Comparison of ENCODE assay signal across 24 cellular contexts in the genomic region with DNA sequence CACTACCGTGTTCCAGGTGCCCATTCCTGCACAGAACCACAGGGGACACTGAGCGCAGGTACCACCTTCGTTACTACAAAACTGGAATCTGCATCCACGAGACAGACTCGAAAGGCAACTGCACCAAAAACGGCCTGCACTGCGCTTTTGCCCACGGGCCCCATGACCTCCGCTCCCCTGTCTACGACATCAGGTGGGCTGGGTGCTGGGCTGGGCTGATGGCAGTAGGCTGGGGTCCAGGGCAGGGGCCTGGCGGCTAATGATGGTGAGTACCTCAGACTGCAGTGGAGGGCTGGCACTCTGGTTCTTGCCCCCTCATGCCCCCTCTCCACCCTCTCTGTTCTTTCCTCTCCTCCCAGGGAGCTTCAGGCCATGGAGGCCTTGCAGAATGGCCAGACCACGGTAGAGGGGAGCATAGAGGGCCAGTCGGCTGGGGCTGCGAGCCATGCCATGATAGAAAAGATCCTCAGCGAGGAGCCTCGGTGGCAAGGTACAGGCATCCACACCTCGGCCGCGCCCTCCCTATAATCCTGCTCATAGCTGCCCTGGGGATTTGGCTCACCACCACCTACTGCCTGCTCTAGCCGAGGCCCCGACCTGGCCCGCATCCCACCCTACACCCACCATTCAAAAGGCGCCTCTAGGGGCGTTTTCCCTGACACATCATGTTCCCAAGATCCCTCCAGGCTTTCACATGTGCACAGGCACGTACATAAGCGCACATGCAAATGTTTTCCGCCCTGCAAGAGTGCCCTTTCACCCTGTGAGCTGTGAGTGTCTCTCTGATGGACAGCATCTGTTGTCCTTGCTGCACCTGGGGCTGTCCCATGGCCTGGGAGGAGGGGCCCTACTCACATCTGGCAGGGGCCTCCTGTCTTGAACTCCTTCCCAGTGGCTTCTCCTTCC. TPM values are rescaled to one million over a fixed set of nuclear protein-coding genes. Genes with fewer than 3 reads are reported as not detected.
DNase-seq lines count a peak whose midpoint lies in the region; ATAC-seq and TF ChIP-seq lines count a peak whose summit lies in the region.
"Had no signal": no experiment of that assay in that cellular context is flagged by ENCODE, and none has a peak within 500 bp of the region (broad histone marks: within the 10 kb centered on the region; RNA-seq: fewer than 3 reads in every experiment).

No MANE protein-coding gene starts in this region.

- ATAC-seq in activated naive CD4-positive, alpha-beta T cell treated with anti-CD3 and anti-CD28 coated beads, Interleukin-2, amount 50 U/mL, for 72 hours = no peak
- no peak for ATAC-seq in natural killer cell
- ATAC-seq: A549; activated CD8-positive, alpha-beta memory T cell treated with anti-CD3 and anti-CD28 coated beads, Interleukin-2, amount 10 ng/mL, durations not matched to agents 7 days and 5 days; gastrocnemius medialis had no signal

- no peaks in the 10 kb centered on the region for H3K27me3 ChIP-seq in suprapubic skin
- no peaks in the 10 kb centered on the region for H3K27me3 ChIP-seq in thyroid gland
- H3K27me3 ChIP-seq: gastrocnemius medialis, SJSA1, stomach had no signal

- H3K27ac ChIP-seq in suprapubic skin (no peak overlapping the region), thyroid gland (no peak overlapping the region)
- H3K27ac ChIP-seq: A549, epithelial cell of prostate, gastrocnemius medialis, SJSA1, stomach had no signal

- H3K4me1 Mint-ChIP-seq in activated naive CD4-positive, alpha-beta T cell treated with anti-CD3 and anti-CD28 coated beads for 36 hours (ENCODE audit: low read depth) = peaks cover 5% of the 10 kb centered on the region
- peaks cover 0 to 10% of the 10 kb centered on the region in 2 donors for H3K4me1 Mint-ChIP-seq in natural killer cell
- H3K4me1 Mint-ChIP-seq: activated CD8-positive, alpha-beta memory T cell treated with anti-CD3 and anti-CD28 coated beads, Interleukin-2, amount 10 ng/mL, durations not matched to agents 7 days and 5 days had no signal

- no peaks in the 10 kb centered on the region for H3K9me3 Mint-ChIP-seq in activated naive CD4-positive, alpha-beta T cell treated with anti-CD3 and anti-CD28 coated beads, Interleukin-2, amount 50 U/mL, for 72 hours
- no peaks in the 10 kb centered on the region for H3K9me3 Mint-ChIP-seq in activated naive CD4-positive, alpha-beta T cell treated with anti-CD3 and anti-CD28 coated beads for 36 hours
- no peaks in the 10 kb centered on the region for H3K9me3 Mint-ChIP-seq in natural killer cell
- H3K9me3 Mint-ChIP-seq: activated naive CD4-positive, alpha-beta T cell treated with anti-CD3 and anti-CD28 coated beads, Interleukin-2, amount 50 U/mL, for 24 hours; HFFc6; T-helper 1 cell treated with Interleukin-12 subunit alpha and Interleukin-12 subunit beta and Interleukin-4 antibody, amounts not matched to agents 30 μg/mL and 1 μg/mL, for 36 hours had no signal

- no peak for DNase-seq in activated naive CD4-positive, alpha-beta T cell treated with anti-CD3 and anti-CD28 coated beads, Interleukin-2, amount 50 U/mL, for 72 hours (ENCODE audit: low spot score in 2 of 2)
- DNase-seq in activated naive CD4-positive, alpha-beta T cell treated with anti-CD3 and anti-CD28 coated beads for 36 hours = no peak
- DNase-seq in left kidney (ENCODE audit: low read depth, low spot score) (peak; percentile 64), suprapubic skin (ENCODE audit: low spot score in 2 of 2) (peak; percentile 65 to 72), thyroid gland (no peak), natural killer cell (no peak)
- DNase-seq: activated CD4-positive, alpha-beta T cell treated with anti-CD3 and anti-CD28 coated beads for 48 hours; activated CD8-positive, alpha-beta memory T cell treated with anti-CD3 and anti-CD28 coated beads, Interleukin-2, amount 10 ng/mL, durations not matched to agents 7 days and 5 days; central memory CD4-positive, alpha-beta T cell; DMS79; gastrocnemius medialis; HFFc6; KBM-7; NCI-H1436; NCI-H510A treated with DMSO at 0.1 percent for 48 hours; occipital lobe; stimulated activated CD4-positive, alpha-beta T cell treated with anti-CD3 and anti-CD28 coated beads, Interleukin-4, amount 100 ng/mL, for 24 hours; stomach had no signal

- TF ChIP-seq POLR2A in suprapubic skin (IDR thresholded peaks at IDR 0.05) (no peak), thyroid gland (IDR thresholded peaks at IDR 0.05) (no peak)

- no peak overlapping the region for H3K4me3 Mint-ChIP-seq in activated naive CD4-positive, alpha-beta T cell treated with anti-CD3 and anti-CD28 coated beads for 36 hours
- H3K4me3 Mint-ChIP-seq in natural killer cell = no peak overlapping the region
- H3K4me3 Mint-ChIP-seq: activated CD8-positive, alpha-beta memory T cell treated with anti-CD3 and anti-CD28 coated beads, Interleukin-2, amount 10 ng/mL, durations not matched to agents 7 days and 5 days; activated naive CD4-positive, alpha-beta T cell treated with anti-CD3 and anti-CD28 coated beads, Interleukin-2, amount 50 U/mL, for 24 hours; B cell; HFFc6; T-helper 1 cell treated with Interleukin-12 subunit alpha and Interleukin-12 subunit beta and Interleukin-4 antibody, amounts not matched to agents 30 μg/mL and 1 μg/mL, for 36 hours had no signal

- TF ChIP-seq CTCF in suprapubic skin (IDR thresholded peaks at IDR 0.05) (no peak), thyroid gland (IDR thresholded peaks at IDR 0.05) (no peak), natural killer cell (IDR thresholded peaks at IDR 0.05) (no peak)

- H3K4me3 ChIP-seq in suprapubic skin (no peak overlapping the region), thyroid gland (replicated peaks in 1 of 3) (no peak overlapping the region)
- H3K4me3 ChIP-seq: A549, gastrocnemius medialis, SJSA1, stomach had no signal

- no peaks in the 10 kb centered on the region for H3K36me3 Mint-ChIP-seq in activated naive CD4-positive, alpha-beta T cell treated with anti-CD3 and anti-CD28 coated beads, Interleukin-2, amount 50 U/mL, for 72 hours
- H3K36me3 Mint-ChIP-seq in activated naive CD4-positive, alpha-beta T cell treated with anti-CD3 and anti-CD28 coated beads for 36 hours (ENCODE audit: low read depth) = peaks cover 2% of the 10 kb centered on the region
- no peaks in the 10 kb centered on the region for H3K36me3 Mint-ChIP-seq in natural killer cell
- H3K36me3 Mint-ChIP-seq: activated naive CD4-positive, alpha-beta T cell treated with anti-CD3 and anti-CD28 coated beads, Interleukin-2, amount 50 U/mL, for 24 hours had no signal

- H3K4me1 ChIP-seq in suprapubic skin = peaks cover 62% of the 10 kb centered on the region
- H3K4me1 ChIP-seq in thyroid gland = peaks cover 0 to 12% of the 10 kb centered on the region in 2 donors

- H3K9me3 ChIP-seq in suprapubic skin = no peaks in the 10 kb centered on the region
- no peaks in the 10 kb centered on the region for H3K9me3 ChIP-seq in thyroid gland
- H3K9me3 ChIP-seq: A549, gastrocnemius medialis, SJSA1, stomach had no signal

- peaks cover 46% of the 10 kb centered on the region for H3K36me3 ChIP-seq in suprapubic skin
- H3K36me3 ChIP-seq in thyroid gland = peaks cover 34 to 45% of the 10 kb centered on the region in 2 donors

- H3K27me3 Mint-ChIP-seq in activated naive CD4-positive, alpha-beta T cell treated with anti-CD3 and anti-CD28 coated beads for 36 hours (ENCODE audit: low read depth) = no peaks in the 10 kb centered on the region
- H3K27me3 Mint-ChIP-seq in natural killer cell (ENCODE audit: low read depth in 2 of 2) = no peaks in the 10 kb centered on the region
- H3K27me3 Mint-ChIP-seq: activated CD8-positive, alpha-beta memory T cell treated with anti-CD3 and anti-CD28 coated beads, Interleukin-2, amount 10 ng/mL, durations not matched to agents 7 days and 5 days; activated naive CD4-positive, alpha-beta T cell treated with anti-CD3 and anti-CD28 coated beads, Interleukin-2, amount 50 U/mL, for 24 hours; B cell had no signal

- 81% methylated on average over 20 of the region's 27 CpGs for WGBS in suprapubic skin
- WGBS in thyroid gland, 2 donors = 93 to 95% methylated on average over 27 of the region's 27 CpGs

- TF ChIP-seq EP300 in suprapubic skin (IDR thresholded peaks at IDR 0.05) = no peak

- peak overlapping the region; percentile 10 to 87 for H3K27ac Mint-ChIP-seq in activated naive CD4-positive, alpha-beta T cell treated with anti-CD3 and anti-CD28 coated beads, Interleukin-2, amount 50 U/mL, for 72 hours
- H3K27ac Mint-ChIP-seq in activated naive CD4-positive, alpha-beta T cell treated with anti-CD3 and anti-CD28 coated beads for 36 hours = no peak overlapping the region
- H3K27ac Mint-ChIP-seq in natural killer cell = no peak overlapping the region
- H3K27ac Mint-ChIP-seq: activated CD8-positive, alpha-beta memory T cell treated with anti-CD3 and anti-CD28 coated beads, Interleukin-2, amount 10 ng/mL, durations not matched to agents 7 days and 5 days; activated naive CD4-positive, alpha-beta T cell treated with anti-CD3 and anti-CD28 coated beads, Interleukin-2, amount 50 U/mL, for 24 hours; B cell; HFFc6; T-helper 1 cell treated with Interleukin-12 subunit alpha and Interleukin-12 subunit beta and Interleukin-4 antibody, amounts not matched to agents 30 μg/mL and 1 μg/mL, for 36 hours had no signal

- CTCF ChIA-PET in activated naive CD4-positive, alpha-beta T cell treated with anti-CD3 and anti-CD28 coated beads for 36 hours (lab: Charles Lee) = interaction anchor here (1.0 kb wide), 1 partner anchor 15 kb away, joined by 3 read pairs; no protein-coding TSS in a partner anchor

- intact Hi-C loops in activated naive CD4-positive, alpha-beta T cell treated with anti-CD3 and anti-CD28 coated beads for 36 hours (cut with micrococcal nuclease) = no loop called here
- intact Hi-C loops in thyroid gland (cut with DNase I) (no loop called here), natural killer cell (cut with micrococcal nuclease) (no loop called here)

RNA-seq across cellular contexts. Expression of a gene that starts 27.7 kb away (rescaled TPM):
- 10 to 100 TPM; 15.3 to 29.3 TPM for total RNA-seq in activated naive CD4-positive, alpha-beta T cell treated with anti-CD3 and anti-CD28 coated beads, Interleukin-2, amount 50 U/mL, for 72 hours
- 10 to 100 TPM; 19.1 to 21.4 TPM for total RNA-seq in activated naive CD4-positive, alpha-beta T cell treated with anti-CD3 and anti-CD28 coated beads for 36 hours
- total RNA-seq in suprapubic skin (10 to 100 TPM; 27.8 to 68.2 (median 31.9) TPM), thyroid gland (10 to 100 TPM; 32.5 to 61.4 (median 47.9) TPM), natural killer cell (10 to 100 TPM; 44.2 to 51.3 (median 44.5) TPM)

RNA-seq across cellular contexts. Expression of a gene that starts 31.9 kb away (rescaled TPM):
- 100 to 1,000 TPM; 128 to 143 TPM for total RNA-seq in activated naive CD4-positive, alpha-beta T cell treated with anti-CD3 and anti-CD28 coated beads, Interleukin-2, amount 50 U/mL, for 72 hours
- 10 to 100 TPM; 98.5 to 99.1 TPM for total RNA-seq in activated naive CD4-positive, alpha-beta T cell treated with anti-CD3 and anti-CD28 coated beads for 36 hours
- 10 to 100 TPM in 1 of 4 donors, 1 to 10 TPM in 3; 5.2 to 21.0 (median 7.2) TPM for total RNA-seq in suprapubic skin
- 1 to 10 TPM; 4.0 to 8.1 (median 5.2) TPM for total RNA-seq in thyroid gland
- 100 to 1,000 TPM; 269 to 279 (median 277) TPM for total RNA-seq in natural killer cell
- total RNA-seq: SJSA1 had no signal

RNA-seq across cellular contexts. Expression of a gene that starts 42.8 kb away (rescaled TPM):
- total RNA-seq in activated naive CD4-positive, alpha-beta T cell treated with anti-CD3 and anti-CD28 coated beads, Interleukin-2, amount 50 U/mL, for 72 hours = 100 to 1,000 TPM in 1 of 2 donors, 10 to 100 TPM in 1; 78.2 to 144 TPM
- total RNA-seq in activated naive CD4-positive, alpha-beta T cell treated with anti-CD3 and anti-CD28 coated beads for 36 hours = 10 to 100 TPM; 65.0 to 68.7 TPM
- total RNA-seq in suprapubic skin (10 to 100 TPM; 64.9 to 99.4 (median 76.9) TPM), thyroid gland (10 to 100 TPM; 41.8 to 64.5 (median 53.5) TPM), natural killer cell (100 to 1,000 TPM in 1 of 3 donors, 10 to 100 TPM in 2; 81.1 to 106 (median 95.2) TPM)

RNA-seq across cellular contexts. Expression of a gene that starts 47.4 kb away (rescaled TPM):
- 10 to 100 TPM; 54.7 to 74.8 TPM for total RNA-seq in activated naive CD4-positive, alpha-beta T cell treated with anti-CD3 and anti-CD28 coated beads, Interleukin-2, amount 50 U/mL, for 72 hours
- 10 to 100 TPM; 48.7 to 50.2 TPM for total RNA-seq in activated naive CD4-positive, alpha-beta T cell treated with anti-CD3 and anti-CD28 coated beads for 36 hours
- total RNA-seq in suprapubic skin (10 to 100 TPM; 15.2 to 34.9 (median 22.9) TPM), thyroid gland (10 to 100 TPM; 15.4 to 28.5 (median 24.9) TPM), natural killer cell (10 to 100 TPM; 11.9 to 15.9 (median 12.6) TPM)

Comparison
In these comparisons a context has a peak if more than half of its experiments do, and no peak if none do; other contexts are left out.
1. H3K27ac Mint-ChIP-seq: peak in activated naive CD4-positive, alpha-beta T cell treated with anti-CD3 and anti-CD28 coated beads, Interleukin-2, amount 50 U/mL, for 72 hours (2 of 2); none in activated naive CD4-positive, alpha-beta T cell treated with anti-CD3 and anti-CD28 coated beads for 36 hours (single experiment) and natural killer cell (0 of 2).
2. DNase-seq: peak in left kidney (single experiment) and suprapubic skin (2 of 2); none in activated naive CD4-positive, alpha-beta T cell treated with anti-CD3 and anti-CD28 coated beads, Interleukin-2, amount 50 U/mL, for 72 hours (0 of 2), activated naive CD4-positive, alpha-beta T cell treated with anti-CD3 and anti-CD28 coated beads for 36 hours (single experiment), thyroid gland (0 of 2) and natural killer cell (single experiment).
3. RNA of a gene that starts 31.9 kb away (total RNA-seq): 269 to 279 TPM in natural killer cell, 128 to 143 TPM in activated naive CD4-positive, alpha-beta T cell treated with anti-CD3 and anti-CD28 coated beads, Interleukin-2, amount 50 U/mL, for 72 hours and 98.5 to 99.1 TPM in activated naive CD4-positive, alpha-beta T cell treated with anti-CD3 and anti-CD28 coated beads for 36 hours; 5.2 to 21.0 TPM in suprapubic skin and 4.0 to 8.1 TPM in thyroid gland; every median in the first group is over 4 times any median in the second.